ENCODE assay signal across 10 cellular contexts in the genomic region with DNA sequence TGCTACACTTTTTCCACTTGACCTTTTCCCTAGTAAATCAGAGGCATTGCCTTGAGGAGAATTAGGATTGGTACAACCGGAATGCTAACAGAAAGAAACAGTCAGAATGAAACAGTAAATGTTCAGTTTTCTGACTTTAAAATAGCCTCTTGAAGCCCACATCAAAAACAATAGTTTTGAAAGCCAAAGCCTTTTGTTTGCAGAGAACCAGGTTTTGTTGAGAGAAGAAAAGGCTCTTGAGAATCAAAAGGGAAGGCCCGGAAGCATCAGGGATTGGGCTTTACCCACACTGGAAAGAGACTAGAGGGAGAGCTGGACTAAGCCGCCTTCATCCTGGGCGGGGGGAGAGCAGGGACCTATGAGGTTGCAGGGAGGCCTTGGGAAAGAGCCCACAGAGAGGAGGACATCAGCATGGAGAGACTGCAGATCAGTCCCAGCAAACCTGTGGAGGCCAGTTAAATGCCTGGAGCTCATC. TPM values are rescaled to one million over a fixed set of nuclear protein-coding genes. Genes with fewer than 3 reads are reported as not detected.
A peak's percentile ranks its signal among the peaks of the same experiment; 100 is the strongest.
DNase-seq lines count a peak whose midpoint lies in the region; ATAC-seq and TF ChIP-seq lines count a peak whose summit lies in the region.
"Had no signal": no experiment of that assay in that cellular context is flagged by ENCODE, and none has a peak within 500 bp of the region (broad histone marks: within the 10 kb centered on the region; RNA-seq: fewer than 3 reads in every experiment).

No MANE protein-coding gene starts in this region.

- peak overlapping the region in 1 of 2 experiments; percentile 17 for H2BK12ac ChIP-seq in mesenchymal stem cell (ENCODE audit: low read length in 2 of 2)

- WGBS in mesenchymal stem cell = 95% methylated on average over 3 of the region's 4 CpGs

- no peaks in the 10 kb centered on the region for H3K79me1 ChIP-seq in mesenchymal stem cell (replicated peaks; ENCODE audit: low read length, poor library complexity, severe bottlenecking)

- H4K91ac ChIP-seq in mesenchymal stem cell (ENCODE audit: low read length) = no peak overlapping the region

- H3K4me1 ChIP-seq in mesenchymal stem cell (ENCODE audit: control insufficient read depth, insufficient read depth, low read depth, low read length) (peaks cover 4% of the 10 kb centered on the region), foreskin keratinocyte (no peaks in the 10 kb centered on the region)

- H4K8ac ChIP-seq in mesenchymal stem cell (ENCODE audit: low read length) = peak overlapping the region; percentile 1

- H3K14ac ChIP-seq in mesenchymal stem cell (ENCODE audit: low read length in 2 of 2) = peak overlapping the region in 1 of 2 experiments; percentile 58

- H3K9ac ChIP-seq in mesenchymal stem cell (ENCODE audit: low read length) = peak overlapping the region; percentile 35

- no peak for TF ChIP-seq CTCF in GM06990 (IDR thresholded peaks at IDR 0.05; ENCODE audit: insufficient read depth, low read length, poor library complexity, severe bottlenecking)
- TF ChIP-seq CTCF in foreskin keratinocyte (conservative IDR thresholded peaks at IDR 0.05) = no peak

- H2BK15ac ChIP-seq in mesenchymal stem cell (ENCODE audit: low read depth, poor library complexity, severe bottlenecking) = peak overlapping the region; percentile 8

- peak overlapping the region; percentile 36 for H3K4me3 ChIP-seq in GM06990 (replicated peaks; ENCODE audit: low read depth, low read length)
- no peak overlapping the region for H3K4me3 ChIP-seq in mesenchymal stem cell (ENCODE audit: insufficient read depth in 1 of 2, low read depth in 1 of 2, low read length in 2 of 2)

- no peak overlapping the region for H2AFZ ChIP-seq in mesenchymal stem cell (ENCODE audit: low read depth, low read length)

- H2BK120ac ChIP-seq in mesenchymal stem cell (ENCODE audit: low read depth, low read length) = no peak overlapping the region

- H2BK5ac ChIP-seq in mesenchymal stem cell (ENCODE audit: low read depth, low read length, poor library complexity, severe bottlenecking) = no peak overlapping the region

- no peak overlapping the region for H3K4me2 ChIP-seq in mesenchymal stem cell (ENCODE audit: low read length, poor library complexity, severe bottlenecking)

- H3K18ac ChIP-seq in mesenchymal stem cell (ENCODE audit: low read depth in 1 of 2, low read length in 2 of 2) = peak overlapping the region; percentile 37 to 48

- H3K27me3 ChIP-seq in GM06990 (replicated peaks; ENCODE audit: control insufficient read depth, insufficient read depth, low read length) (no peaks in the 10 kb centered on the region), mesenchymal stem cell (ENCODE audit: control insufficient read depth in 1 of 2, insufficient read depth in 1 of 2, low read length in 2 of 2) (no peaks in the 10 kb centered on the region), foreskin keratinocyte (no peaks in the 10 kb centered on the region)

- no peaks in the 10 kb centered on the region for H3K36me3 ChIP-seq in GM06990 (ENCODE audit: control insufficient read depth, insufficient read depth, low read length)
- no peaks in the 10 kb centered on the region for H3K36me3 ChIP-seq in mesenchymal stem cell (ENCODE audit: control insufficient read depth in 1 of 2, insufficient read depth in 2 of 2, low read depth in 1 of 2, low read length in 2 of 2)

- no peaks in the 10 kb centered on the region for H3K9me3 ChIP-seq in mesenchymal stem cell (ENCODE audit: control insufficient read depth, low read length)

- H3K4ac ChIP-seq in mesenchymal stem cell (ENCODE audit: low read depth in 1 of 2, low read length in 2 of 2) = no peak overlapping the region

- H3K27ac ChIP-seq in mesenchymal stem cell (ENCODE audit: low read length, poor library complexity, severe bottlenecking) (no peak overlapping the region), foreskin keratinocyte (no peak overlapping the region)

- no peak for DNase-seq in GM06990 (ENCODE audit: extremely low read depth, insufficient read length)
- peak; percentile 11 for DNase-seq in NCI-H2227 treated with DMSO at 0.1 percent for 48 hours (lab: John Stamatoyannopoulos, UW)
- DNase-seq in mesenchymal stem cell = no peak
- DNase-seq in dermis blood vessel endothelial cell = no peak
- DNase-seq in GF-D8 (lab: John Stamatoyannopoulos, UW) = no peak
- DNase-seq in mesenteric fat pad (ENCODE audit: low spot score) = no peak
- no peak for DNase-seq in foreskin keratinocyte
- DNase-seq: HCEC 1CT, NCI-H1436 had no signal

- no peak overlapping the region for H2AK5ac ChIP-seq in mesenchymal stem cell (ENCODE audit: low read length, severe bottlenecking)

- ATAC-seq in GM21619 (IDR thresholded peaks at IDR 0.05; ENCODE audit: unreplicated experiment) (peak; percentile 15), foreskin keratinocyte (no peak)

- no peak overlapping the region for H3K23ac ChIP-seq in mesenchymal stem cell (ENCODE audit: low read length in 2 of 2)

RNA-seq across cellular contexts. Expression of a gene that starts 12.4 kb away (rescaled TPM):
- polyA plus RNA-seq in mesenchymal stem cell (2013, experiment 1 of 2) = 90.3 TPM
- 87.3 TPM for polyA plus RNA-seq in mesenchymal stem cell (2013, experiment 2 of 2)
- total RNA-seq in dermis blood vessel endothelial cell (308 and 569 TPM in 2 replicates), mesenteric fat pad (663 TPM), foreskin keratinocyte (28.7 and 34.1 TPM in 2 replicates)
- 20.8 and 26.6 TPM in 2 replicates for polyA plus RNA-seq in foreskin keratinocyte

RNA-seq across cellular contexts. Expression of a gene that starts 23.3 kb away (rescaled TPM):
- 21.0 TPM for polyA plus RNA-seq in mesenchymal stem cell (2013, experiment 1 of 2)
- polyA plus RNA-seq in mesenchymal stem cell (2013, experiment 2 of 2) = 20.2 TPM
- total RNA-seq in dermis blood vessel endothelial cell (49.9 and 57.9 TPM in 2 replicates), mesenteric fat pad (99.7 TPM), foreskin keratinocyte (21.3 and 22.7 TPM in 2 replicates)
- 5.9 and 7.2 TPM in 2 replicates for polyA plus RNA-seq in foreskin keratinocyte
